ENCODE assay signal across 8 cellular contexts in genomic region chr11:62753736-62754603, GRCh38. TPM values are rescaled to one million over a fixed set of nuclear protein-coding genes. Genes with fewer than 3 reads are reported as not detected.
A peak's percentile ranks its signal among the peaks of the same experiment; 100 is the strongest.
DNase-seq lines count a peak whose midpoint lies in the region; ATAC-seq and TF ChIP-seq lines count a peak whose summit lies in the region.

Gene ZBTB3, minus strand, starts transcription at chr11:62754160. Its CDS starts 496 bp downstream, at chr11:62753664.

- no peaks in the 10 kb centered on the region for H3K36me3 ChIP-seq in adipocyte (ENCODE audit: control insufficient read depth, insufficient read depth, low read length, severe bottlenecking)
- peaks cover 0 to 29% (median 20%) of the 10 kb centered on the region in 9 donors for H3K36me3 ChIP-seq in heart left ventricle
- peaks cover 0 to 16% (median 4%) of the 10 kb centered on the region in 4 donors for H3K36me3 ChIP-seq in upper lobe of left lung

- peak within 1 kb of the TSS; percentile 91 for H3K9ac ChIP-seq in adipocyte (ENCODE audit: low read length)

- WGBS in heart left ventricle, 4 donors: 1 to 2% (median 1%) methylated on average over 47 of the region's 47 CpGs
- WGBS in upper lobe of left lung, 2 donors: 0 to 1% methylated on average over 41 to 47 of the region's 47 CpGs

- peak within 1 kb of the TSS; percentile 85 to 97 (median 94) for H3K27ac ChIP-seq in heart left ventricle
- H3K27ac ChIP-seq in upper lobe of left lung: peak within 1 kb of the TSS; percentile 85 to 91 (median 89)

- peak within 1 kb of the TSS; percentile 61 for H3K4me3 ChIP-seq in GM12865 (ENCODE audit: low read depth, low read length)
- peak within 1 kb of the TSS; percentile 83 for H3K4me3 ChIP-seq in adipocyte (ENCODE audit: low read length)
- peak within 1 kb of the TSS; percentile 21 to 86 (median 71) for H3K4me3 ChIP-seq in heart left ventricle
- H3K4me3 ChIP-seq in upper lobe of left lung: peak within 1 kb of the TSS; percentile 18 to 68 (median 58)

- peaks cover 11% of the 10 kb centered on the region for H3K4me1 ChIP-seq in adipocyte (ENCODE audit: control insufficient read depth, insufficient read depth, low read length)
- peaks cover 3 to 43% (median 16%) of the 10 kb centered on the region in 12 donors for H3K4me1 ChIP-seq in heart left ventricle
- H3K4me1 ChIP-seq in upper lobe of left lung: peaks cover 16 to 30% (median 22%) of the 10 kb centered on the region in 4 donors

- ATAC-seq in HG02763 (IDR thresholded peaks at IDR 0.05; ENCODE audit: unreplicated experiment) (peak; percentile 95), heart left ventricle (peak; percentile 97 to 98 (median 98)), upper lobe of left lung (ENCODE audit: low FRiP score in 2 of 2) (peak; percentile 99 to 100)

- TF ChIP-seq CTCF in GM12865 (IDR thresholded peaks at IDR 0.05; ENCODE audit: insufficient read depth, low read depth, low read length, missing control alignments) (no peak), heart left ventricle (IDR thresholded peaks at IDR 0.05) (peak in 1 of 12 donors; percentile 13), upper lobe of left lung (IDR thresholded peaks at IDR 0.05) (peak in 3 of 6 experiments; percentile 4 to 53 (median 16))

- no peaks in the 10 kb centered on the region for H3K27me3 ChIP-seq in adipocyte (replicated peaks; ENCODE audit: control insufficient read depth, insufficient read depth, low read length)
- H3K27me3 ChIP-seq in heart left ventricle: no peaks in the 10 kb centered on the region
- H3K27me3 ChIP-seq in upper lobe of left lung: no peaks in the 10 kb centered on the region

- TF ChIP-seq EP300 in upper lobe of left lung (IDR thresholded peaks at IDR 0.05): no peak

- DNase-seq in GM12865 (ENCODE audit: low read depth) (peak; percentile 100), NCI-H1417 treated with DMSO at 0.1 percent for 48 hours (lab: John Stamatoyannopoulos, UW) (peak; percentile 100), SW480 (ENCODE audit: low spot score) (peak; percentile 100), adipocyte (ENCODE audit: low read depth) (peak; percentile 99), heart left ventricle (peak; percentile 96 to 99 (median 99)), pons (ENCODE audit: low spot score) (peak; percentile 100), upper lobe of left lung (peak; percentile 91 to 99)

- no peaks in the 10 kb centered on the region for H3K9me3 ChIP-seq in adipocyte (ENCODE audit: control insufficient read depth, low read length)
- no peaks in the 10 kb centered on the region for H3K9me3 ChIP-seq in heart left ventricle
- no peaks in the 10 kb centered on the region for H3K9me3 ChIP-seq in upper lobe of left lung

- TF ChIP-seq POLR2A in heart left ventricle (IDR thresholded peaks at IDR 0.05) (peak in 1 of 2 donors; percentile 74), upper lobe of left lung (IDR thresholded peaks at IDR 0.05) (peak in 2 of 4 donors; percentile 77 to 91)

- intact Hi-C loops in heart left ventricle (cut with DNase I): loop anchor here in 2 of 10 donors (1.0 to 2.0 kb wide), 3 partner anchors 17 to 26 kb away; partner anchors contain the start of genes TTC9C (in 2 of the 2) and TAF6L (in 1 of the 2)

RNA-seq across cellular contexts. Expression of gene ZBTB3, which starts in this region (rescaled TPM):
- total RNA-seq in heart left ventricle: 10 to 100 TPM in 4 of 9 donors, 1 to 10 TPM in 5; 6.9 to 16.6 (median 9.9) TPM
- 1 to 10 TPM; 3.5 to 3.7 TPM for polyA plus RNA-seq in heart left ventricle
- total RNA-seq in upper lobe of left lung: 10 to 100 TPM in 3 of 6 donors, 1 to 10 TPM in 3; 7.3 to 15.3 (median 11.7) TPM

Comparison
In these comparisons a context has a peak if more than half of its experiments do, and no peak if none do; other contexts are left out.
1. Peak in every context shown above with its lines: DNase-seq, ATAC-seq, H3K4me3 ChIP-seq and H3K27ac ChIP-seq.